In the genomic region with DNA sequence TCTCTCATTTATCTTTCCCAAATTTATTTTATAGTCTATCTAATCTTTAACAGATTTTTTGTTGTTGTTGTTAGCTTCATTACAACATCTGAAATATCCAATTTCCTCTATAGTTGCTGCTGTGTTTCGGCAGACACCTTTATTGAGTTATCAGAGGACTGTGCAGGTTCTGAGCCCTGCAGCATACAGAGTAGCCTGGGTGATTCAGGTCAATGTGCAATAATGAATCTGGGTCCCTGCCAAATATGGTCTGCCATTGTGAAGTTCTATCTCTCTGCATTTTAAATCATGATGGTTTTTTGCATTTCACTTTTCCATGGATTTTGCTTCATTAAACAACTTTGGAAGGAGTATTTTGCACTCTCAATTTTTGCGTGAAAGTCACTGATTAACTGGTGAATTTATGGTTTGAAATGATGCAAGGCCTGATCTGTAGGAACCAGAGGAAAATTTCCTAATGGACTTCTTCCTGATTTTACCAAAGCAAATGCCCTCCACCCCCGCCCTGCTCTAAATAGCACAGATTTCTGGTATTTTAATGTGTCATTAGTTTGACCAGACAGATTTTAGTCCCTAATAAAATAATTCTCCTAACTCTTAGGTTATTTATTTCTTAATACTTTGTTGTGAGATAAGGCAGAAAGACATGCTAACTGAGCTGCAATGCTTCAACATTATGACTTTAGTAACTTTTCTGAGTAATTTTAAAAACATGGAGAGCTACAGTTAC, we compare ENCODE assay signal across 33 cellular contexts.
DNase-seq lines count a peak whose midpoint lies in the region; ATAC-seq, FAIRE-seq and TF ChIP-seq lines count a peak whose summit lies in the region.
"Had no signal": no experiment of that assay in that cellular context is flagged by ENCODE, and none has a peak within 500 bp of the region (broad histone marks: within the 10 kb centered on the region; RNA-seq: fewer than 3 reads in every experiment).

No MANE protein-coding gene starts in this region.

- peak; percentile 38; the same call in 1 of the 2 replicates for TF ChIP-seq RAD21 in SK-N-SH (IDR thresholded peaks at IDR 0.05; ENCODE audit: low read length)

- H3K9me3 ChIP-seq in SK-N-SH (no peaks in the 10 kb centered on the region), kidney (ENCODE audit: control insufficient read depth in 1 of 2, low read length in 2 of 2) (no peaks in the 10 kb centered on the region), uterus (no peaks in the 10 kb centered on the region), OCI-LY7 (ENCODE audit: low read length) (no peaks in the 10 kb centered on the region)
- H3K9me3 ChIP-seq: A549, adrenal gland, BLaER1, esophagus muscularis mucosa, MG63, stomach, thyroid gland had no signal

- no peaks in the 10 kb centered on the region for H3K9me2 ChIP-seq in SK-N-SH
- H3K9me2 ChIP-seq in OCI-LY7 (ENCODE audit: insufficient read depth, low read length) = no peaks in the 10 kb centered on the region

- H3K4me1 ChIP-seq in SK-N-SH (ENCODE audit: control insufficient read depth in 1 of 2, insufficient read depth in 2 of 2, low read depth in 1 of 2, low read length in 1 of 2) = peaks cover 9 to 23% of the 10 kb centered on the region in 2 experiments; a peak in 3 of 4 replicates
- no peaks in the 10 kb centered on the region for H3K4me1 ChIP-seq in kidney (ENCODE audit: control insufficient read depth in 1 of 2, insufficient read depth in 1 of 2, low read depth in 1 of 2, low read length in 2 of 2)
- peaks cover 0 to 4% of the 10 kb centered on the region in 2 donors for H3K4me1 ChIP-seq in uterus
- H3K4me1 ChIP-seq in OCI-LY7 (ENCODE audit: insufficient read depth, low read length, poor library complexity, severe bottlenecking) = no peaks in the 10 kb centered on the region
- H3K4me1 ChIP-seq: adrenal gland, BLaER1, esophagus muscularis mucosa, stomach, thyroid gland had no signal

- TF ChIP-seq POLR2A in uterus (IDR thresholded peaks at IDR 0.05) = no peak
- no peak for TF ChIP-seq POLR2A in erythroblast (IDR thresholded peaks at IDR 0.05; ENCODE audit: low read length)

- no peak overlapping the region for H2AFZ ChIP-seq in SK-N-SH (ENCODE audit: low read depth)
- H2AFZ ChIP-seq in OCI-LY7 (ENCODE audit: low read length) = no peak overlapping the region

- intact Hi-C loops in kidney (cut with DNase I) (no loop called here), uterus (cut with DNase I; ENCODE audit: low total_unique reads) (no loop called here), OCI-LY7 (cut with micrococcal nuclease; ENCODE audit: unreplicated experiment) (no loop called here)

- 41% methylated on average over 3 of the region's 3 CpGs for WGBS in SK-N-SH (ENCODE audit: low lambda C conversion rate)

- H3K27me3 ChIP-seq in SK-N-SH (ENCODE audit: insufficient read depth) (no peaks in the 10 kb centered on the region), uterus (no peaks in the 10 kb centered on the region)
- H3K27me3 ChIP-seq: adrenal gland, BLaER1, brain microvascular endothelial cell, esophagus muscularis mucosa, MG63, stomach, thyroid gland had no signal

- peak in 1 of 2 experiments; percentile 86; a peak in 2 of 4 replicates for TF ChIP-seq EP300 in SK-N-SH (IDR thresholded peaks at IDR 0.05; ENCODE audit: borderline replicate concordance in 1 of 2, low read depth in 1 of 2, low read length in 1 of 2)

- H3K27ac ChIP-seq in SK-N-SH (ENCODE audit: low read depth in 2 of 2, low read length in 1 of 2) (peak overlapping the region; percentile 24 to 100), kidney (ENCODE audit: low read depth in 2 of 2, low read length in 2 of 2) (no peak overlapping the region), uterus (no peak overlapping the region), OCI-LY7 (ENCODE audit: low read depth, low read length, poor library complexity, severe bottlenecking) (no peak overlapping the region)
- H3K27ac ChIP-seq: A549, adrenal gland, BLaER1, brain microvascular endothelial cell, esophagus muscularis mucosa, skin epidermis, stomach, thyroid gland had no signal

- no peak for FAIRE-seq in kidney (lab: Jason Lieb, UNC)
- FAIRE-seq: A549, colon had no signal

- H3F3A ChIP-seq in SK-N-SH (replicated peaks; ENCODE audit: insufficient read depth) = peaks cover 3% of the 10 kb centered on the region

- H3K4me3 ChIP-seq in SK-N-SH (ENCODE audit: low read depth in 2 of 2, low read length in 1 of 2) = no peak overlapping the region
- no peak overlapping the region for H3K4me3 ChIP-seq in kidney (ENCODE audit: low read length in 2 of 2)
- no peak overlapping the region for H3K4me3 ChIP-seq in uterus
- no peak overlapping the region for H3K4me3 ChIP-seq in OCI-LY7 (ENCODE audit: low read depth, low read length, poor library complexity, severe bottlenecking)
- H3K4me3 ChIP-seq: A549, BLaER1, esophagus muscularis mucosa, MG63, skin epidermis, stomach, thyroid gland had no signal

- ATAC-seq in GM19452 (IDR thresholded peaks at IDR 0.05; ENCODE audit: unreplicated experiment) = no peak
- ATAC-seq: A549; effector memory CD8-positive, alpha-beta T cell; HCT116; left colon; PC-3 had no signal

- no TSS peak for BruUV-seq in OCI-LY7 (replicated peaks; lab: Mats Ljungman, UMichigan)

- H3K36me3 ChIP-seq in SK-N-SH (replicated peaks in 1 of 2; ENCODE audit: control insufficient read depth in 1 of 2, insufficient read depth in 2 of 2, low read length in 1 of 2) (no peaks in the 10 kb centered on the region), kidney (ENCODE audit: control insufficient read depth in 1 of 2, insufficient read depth in 2 of 2, low read length in 2 of 2) (no peaks in the 10 kb centered on the region), uterus (no peaks in the 10 kb centered on the region), OCI-LY7 (ENCODE audit: insufficient read depth, low read length) (no peaks in the 10 kb centered on the region)
- H3K36me3 ChIP-seq: adrenal gland, BLaER1, brain microvascular endothelial cell, esophagus muscularis mucosa, MG63, stomach, thyroid gland had no signal

- H3K9ac ChIP-seq in SK-N-SH = no peak overlapping the region
- no peak overlapping the region for H3K9ac ChIP-seq in kidney (ENCODE audit: low read length in 2 of 2)
- H3K9ac ChIP-seq: BLaER1 had no signal

- TF ChIP-seq CTCF in SK-N-SH (IDR thresholded peaks at IDR 0.05) = no peak
- no peak for TF ChIP-seq CTCF in kidney (IDR thresholded peaks at IDR 0.05; ENCODE audit: borderline replicate concordance, extremely low read depth, insufficient read depth)
- no peak for TF ChIP-seq CTCF in uterus (IDR thresholded peaks at IDR 0.05)
- no peak for TF ChIP-seq CTCF in OCI-LY7 (conservative IDR thresholded peaks at IDR 0.05; ENCODE audit: low read length)

- H4K20me1 ChIP-seq in SK-N-SH (ENCODE audit: insufficient read depth) (no peaks in the 10 kb centered on the region), OCI-LY7 (ENCODE audit: insufficient read depth, low read length) (no peaks in the 10 kb centered on the region)
- H4K20me1 ChIP-seq: BLaER1 had no signal

- CTCF ChIA-PET in SK-N-SH (lab: Yijun Ruan, JAX) = interaction anchor here (1.0 to 1.7 kb wide), 4 partner anchors 13 to 163 kb away, joined by 3 to 10 read pairs (median 4); no protein-coding TSS in a partner anchor
- CTCF ChIA-PET in OCI-LY7 (lab: Charles Lee; ENCODE audit: unreplicated experiment) = no interaction called here

- POLR2A ChIA-PET in SK-N-SH (lab: Yijun Ruan, JAX) = interaction anchor here (1.0 to 1.1 kb wide), 2 partner anchors 126 to 154 kb away, joined by 3 to 4 read pairs; no protein-coding TSS in a partner anchor
- POLR2A ChIA-PET in OCI-LY7 (lab: Charles Lee) = no interaction called here

- H3K79me2 ChIP-seq in SK-N-SH (ENCODE audit: insufficient read depth) (no peaks in the 10 kb centered on the region), OCI-LY7 (ENCODE audit: insufficient read depth, low read depth, low read length) (no peaks in the 10 kb centered on the region)

- peak; percentile 0 for DNase-seq in SKM-1 (lab: John Stamatoyannopoulos, UW; ENCODE audit: unreplicated experiment)
- no peak for DNase-seq in SKM-1 treated with dmso at 0.1 percent for 144 hours (lab: John Stamatoyannopoulos, UW; ENCODE audit: unreplicated experiment)
- DNase-seq in SK-N-SH = peak; percentile 41
- DNase-seq in kidney = peak; percentile 61
- DNase-seq in uterus = peak; percentile 46 to 69
- no peak for DNase-seq in erythroblast (lab: John Stamatoyannopoulos, UW)
- no peak for DNase-seq in OCI-LY7 (ENCODE audit: low spot score)
- DNase-seq: activated CD4-positive, alpha-beta T cell treated with anti-CD3 and anti-CD28 coated beads, Interleukin-2, amount 10 ng/mL, durations not matched to agents 24 days and 14 days; activated naive CD4-positive, alpha-beta T cell treated with anti-CD3 and anti-CD28 coated beads for 36 hours; brain microvascular endothelial cell; effector memory CD8-positive, alpha-beta T cell; GDM1; hippocampal formation; KBM-7; left colon; mesendoderm; MG63; NCI-H1436; NCI-H2107; NCI-H446 treated with DMSO at 0.1 percent for 48 hours; PC-3; stimulated activated CD4-positive, alpha-beta T cell treated with anti-CD3 and anti-CD28 coated beads, Interleukin-1b, Interleukin-23, amount 100 ng/mL, for 48 hours; stomach; T-helper 9 cell; thyroid gland had no signal

- H3K4me2 ChIP-seq in SK-N-SH (no peak overlapping the region), OCI-LY7 (ENCODE audit: low read length) (no peak overlapping the region)
- H3K4me2 ChIP-seq: A549, BLaER1 had no signal

TF ChIP-seq in SK-N-SH, 30 proteins besides CTCF, POLR2A, EP300 and RAD21:
- TF ChIP-seq FOXJ3 (CRISPR knock-in tag; IDR thresholded peaks at IDR 0.05) (peak; percentile 10; the same call in 1 of the 2 replicates), PBX3 (IDR thresholded peaks at IDR 0.05) (no peak), FOXM1 (IDR thresholded peaks at IDR 0.05; ENCODE audit: low read depth) (no peak), GATA2 (CRISPR knock-in tag; IDR thresholded peaks at IDR 0.05) (peak; percentile 85), CHD2 (IDR thresholded peaks at IDR 0.05; ENCODE audit: low read length, partially characterized antibody) (peak; percentile 69), NFIC (IDR thresholded peaks at IDR 0.05; ENCODE audit: borderline replicate concordance) (peak; percentile 27), YY1 (IDR thresholded peaks at IDR 0.05; ENCODE audit: low read depth) (no peak), RCOR1 (IDR thresholded peaks at IDR 0.05; ENCODE audit: low read length) (peak; percentile 75)

Comparison
In these comparisons a context has a peak if more than half of its experiments do, and no peak if none do; other contexts are left out.
1. DNase-seq: peak in SKM-1 (single experiment), SK-N-SH (single experiment), kidney (single experiment) and uterus (2 of 2); none in SKM-1 treated with dmso at 0.1 percent for 144 hours (single experiment), erythroblast (0 of 2) and OCI-LY7 (single experiment).
2. H3K27ac ChIP-seq: peak in SK-N-SH (2 of 2); none in kidney (0 of 2), uterus (0 of 2) and OCI-LY7 (single experiment).